Comparison of ENCODE assay signal across 18 cellular contexts in genomic region chr12:106758349-106758951, GRCh38. TPM values are rescaled to one million over a fixed set of nuclear protein-coding genes. Genes with fewer than 3 reads are reported as not detected.
DNase-seq lines count a peak whose midpoint lies in the region; ATAC-seq and TF ChIP-seq lines count a peak whose summit lies in the region.
"Had no signal": no experiment of that assay in that cellular context is flagged by ENCODE, and none has a peak within 500 bp of the region (broad histone marks: within the 10 kb centered on the region; RNA-seq: fewer than 3 reads in every experiment).

No MANE protein-coding gene starts in this region.

- peaks cover 26 to 36% of the 10 kb centered on the region in 2 donors for H3K4me1 Mint-ChIP-seq in stimulated activated naive B cell treated with anti-CD40 and anti-IgM and Interleukin-4, amounts not matched to agents 10 μg/mL and 1 μg/mL and 100 μg/mL, for 72 hours

- no peak overlapping the region for H3K4me3 ChIP-seq in dorsolateral prefrontal cortex
- no peak overlapping the region for H3K4me3 ChIP-seq in right lobe of liver
- H3K4me3 ChIP-seq in sigmoid colon, result no peak overlapping the region
- no peak overlapping the region for H3K4me3 ChIP-seq in hepatocyte
- H3K4me3 ChIP-seq: PC-9, upper lobe of left lung had no signal

- H2AFZ ChIP-seq in hepatocyte, result no peak overlapping the region
- H2AFZ ChIP-seq: PC-9 had no signal

- H3K27me3 ChIP-seq in dorsolateral prefrontal cortex, result no peaks in the 10 kb centered on the region
- no peaks in the 10 kb centered on the region for H3K27me3 ChIP-seq in right lobe of liver
- no peaks in the 10 kb centered on the region for H3K27me3 ChIP-seq in sigmoid colon
- no peaks in the 10 kb centered on the region for H3K27me3 ChIP-seq in hepatocyte
- H3K27me3 ChIP-seq: upper lobe of left lung had no signal

- H3K27ac ChIP-seq in dorsolateral prefrontal cortex, result peak overlapping the region in 42 of 59 donors; percentile 6 to 92 (median 82)
- H3K27ac ChIP-seq in right lobe of liver, result no peak overlapping the region
- peak overlapping the region in 3 of 4 donors; percentile 24 to 60 (median 40) for H3K27ac ChIP-seq in sigmoid colon
- no peak overlapping the region for H3K27ac ChIP-seq in hepatocyte
- H3K27ac ChIP-seq: epithelial cell of prostate, PC-9 had no signal

- H3K27me3 Mint-ChIP-seq in stimulated activated naive B cell treated with anti-CD40 and anti-IgM and Interleukin-4, amounts not matched to agents 10 μg/mL and 1 μg/mL and 100 μg/mL, for 72 hours, result peaks cover 0 to 5% of the 10 kb centered on the region in 2 donors

- intact Hi-C loops in dorsolateral prefrontal cortex (cut with DNase I) (no loop called here), right lobe of liver (cut with DNase I) (no loop called here), sigmoid colon (cut with DNase I) (no loop called here)

- H3K27ac Mint-ChIP-seq in stimulated activated naive B cell treated with anti-CD40 and anti-IgM and Interleukin-4, amounts not matched to agents 10 μg/mL and 1 μg/mL and 100 μg/mL, for 72 hours, result no peak overlapping the region
- H3K27ac Mint-ChIP-seq: activated T-cell treated with anti-CD3 and anti-CD28 coated beads, Interleukin-2, amount 50 U/mL, for 72 hours had no signal

- H3K4me1 ChIP-seq in right lobe of liver, result peaks cover 0 to 8% (median 4%) of the 10 kb centered on the region in 4 donors
- H3K4me1 ChIP-seq in sigmoid colon, result no peaks in the 10 kb centered on the region
- no peaks in the 10 kb centered on the region for H3K4me1 ChIP-seq in hepatocyte (ENCODE audit: insufficient read depth)

- no peak overlapping the region for H3K4me2 ChIP-seq in hepatocyte
- H3K4me2 ChIP-seq: PC-9 had no signal

- peaks cover 2 to 5% of the 10 kb centered on the region in 2 donors for H3K9me3 Mint-ChIP-seq in stimulated activated naive B cell treated with anti-CD40 and anti-IgM and Interleukin-4, amounts not matched to agents 10 μg/mL and 1 μg/mL and 100 μg/mL, for 72 hours

- DNase-seq in D341Med (ENCODE audit: low spot score) (peak; percentile 48), dorsolateral prefrontal cortex (no peak), right lobe of liver (no peak), sigmoid colon (no peak), NCI-H345 treated with DMSO at 0.1 percent for 48 hours (lab: John Stamatoyannopoulos, UW; ENCODE audit: unreplicated experiment) (no peak), hepatocyte (ENCODE audit: low spot score) (no peak)
- DNase-seq in stimulated activated naive B cell treated with anti-CD40 and anti-IgM and Interleukin-4, amounts not matched to agents 10 μg/mL and 1 μg/mL and 100 μg/mL, for 72 hours, result no peak
- DNase-seq in activated CD4-positive, alpha-beta T cell treated with anti-CD3 and anti-CD28 coated beads for 1 hour, result no peak
- DNase-seq: activated CD4-positive, alpha-beta T cell treated with anti-CD3 and anti-CD28 coated beads, Interleukin-2, amount 50 U/mL, for 48 hours; activated T-cell treated with anti-CD3 and anti-CD28 coated beads, Interleukin-2, amount 50 U/mL, for 72 hours; amniotic stem cell; NCI-H1930; NCI-H510A treated with DMSO at 0.1 percent for 48 hours; PC-9; stimulated activated CD4-positive, alpha-beta T cell treated with anti-CD3 and anti-CD28 coated beads, Interleukin-4, amount 100 ng/mL, for 1 hour; stimulated activated CD8-positive, alpha-beta memory T cell treated with anti-CD3 and anti-CD28 coated beads, Interleukin-4, amount 100 ng/mL, for 48 hours had no signal

- no peaks in the 10 kb centered on the region for H3K36me3 Mint-ChIP-seq in stimulated activated naive B cell treated with anti-CD40 and anti-IgM and Interleukin-4, amounts not matched to agents 10 μg/mL and 1 μg/mL and 100 μg/mL, for 72 hours

- TF ChIP-seq CTCF in dorsolateral prefrontal cortex (IDR thresholded peaks at IDR 0.05 in 54 of 56, conservative IDR thresholded peaks at IDR 0.05 in 2 of 56; ENCODE audit: low read depth in 1 of 56, partially characterized antibody in 56 of 56), result no peak
- TF ChIP-seq CTCF in right lobe of liver (IDR thresholded peaks at IDR 0.05), result no peak
- TF ChIP-seq CTCF in sigmoid colon (IDR thresholded peaks at IDR 0.05), result no peak
- TF ChIP-seq CTCF in hepatocyte (IDR thresholded peaks at IDR 0.05; ENCODE audit: poor library complexity), result no peak

- peak; percentile 52 to 76 (median 74) for ATAC-seq in right lobe of liver
- ATAC-seq in stimulated activated naive B cell treated with anti-CD40 and anti-IgM and Interleukin-4, amounts not matched to agents 10 μg/mL and 1 μg/mL and 100 μg/mL, for 72 hours (replicated peaks), result no peak
- ATAC-seq: activated T-cell treated with anti-CD3 and anti-CD28 coated beads, Interleukin-2, amount 50 U/mL, for 72 hours had no signal

- H3K36me3 ChIP-seq in right lobe of liver (no peaks in the 10 kb centered on the region), sigmoid colon (no peaks in the 10 kb centered on the region), hepatocyte (replicated peaks; ENCODE audit: insufficient read depth, low read depth) (no peaks in the 10 kb centered on the region)
- H3K36me3 ChIP-seq: upper lobe of left lung had no signal

- TF ChIP-seq EP300 in sigmoid colon (IDR thresholded peaks at IDR 0.05), result no peak

- no peaks in the 10 kb centered on the region for H3K9me2 ChIP-seq in hepatocyte (replicated peaks; ENCODE audit: insufficient read depth)

- no peak for TF ChIP-seq POLR2A in right lobe of liver (IDR thresholded peaks at IDR 0.05)
- no peak for TF ChIP-seq POLR2A in sigmoid colon (IDR thresholded peaks at IDR 0.05)

- H3K79me2 ChIP-seq in hepatocyte, result no peaks in the 10 kb centered on the region

- WGBS in right lobe of liver (ENCODE audit: insufficient coverage, low coverage, low lambda C conversion rate, missing lambda C conversion rate), result 65% methylated on average over 3 of the region's 7 CpGs
- 22 to 71% methylated on average over 7 of the region's 7 CpGs for WGBS in sigmoid colon, 2 donors
- WGBS in hepatocyte (ENCODE audit: low lambda C conversion rate, missing lambda C conversion rate), result 89% methylated on average over 7 of the region's 7 CpGs

- no peaks in the 10 kb centered on the region for H3K9me3 ChIP-seq in right lobe of liver
- no peaks in the 10 kb centered on the region for H3K9me3 ChIP-seq in sigmoid colon
- H3K9me3 ChIP-seq in hepatocyte (ENCODE audit: low read depth), result no peaks in the 10 kb centered on the region
- H3K9me3 ChIP-seq: upper lobe of left lung had no signal

- no peak overlapping the region for H3K4me3 Mint-ChIP-seq in stimulated activated naive B cell treated with anti-CD40 and anti-IgM and Interleukin-4, amounts not matched to agents 10 μg/mL and 1 μg/mL and 100 μg/mL, for 72 hours
- H3K4me3 Mint-ChIP-seq: activated T-cell treated with anti-CD3 and anti-CD28 coated beads, Interleukin-2, amount 50 U/mL, for 72 hours had no signal

- H4K20me1 ChIP-seq in hepatocyte (ENCODE audit: insufficient read depth, poor library complexity, severe bottlenecking), result no peaks in the 10 kb centered on the region

RNA-seq across cellular contexts. Expression of gene RIC8B, which starts 16.0 kb away (rescaled TPM):
- total RNA-seq in dorsolateral prefrontal cortex (10 to 100 TPM; 21.0 to 54.9 (median 36.6) TPM), right lobe of liver (10 to 100 TPM in 1 of 6 experiments, 1 to 10 TPM in 5; 5.9 to 10.6 (median 6.5) TPM), sigmoid colon (10 to 100 TPM; 17.6 to 27.8 (median 20.0) TPM), hepatocyte (10.6 and 13.3 TPM in 2 replicates)
- polyA plus RNA-seq in sigmoid colon (1 to 10 TPM; 5.3 to 6.0 (median 5.6) TPM), hepatocyte (5.4 and 8.8 TPM in 2 replicates)

Comparison
In these comparisons a context has a peak if more than half of its experiments do, and no peak if none do; other contexts are left out.
1. H3K27ac ChIP-seq: peak in dorsolateral prefrontal cortex (42 of 59) and sigmoid colon (3 of 4); none in right lobe of liver (0 of 3) and hepatocyte (single experiment).
2. ATAC-seq: peak in right lobe of liver (4 of 4); none in stimulated activated naive B cell treated with anti-CD40 and anti-IgM and Interleukin-4, amounts not matched to agents 10 μg/mL and 1 μg/mL and 100 μg/mL, for 72 hours (0 of 2).